In the genomic region with DNA sequence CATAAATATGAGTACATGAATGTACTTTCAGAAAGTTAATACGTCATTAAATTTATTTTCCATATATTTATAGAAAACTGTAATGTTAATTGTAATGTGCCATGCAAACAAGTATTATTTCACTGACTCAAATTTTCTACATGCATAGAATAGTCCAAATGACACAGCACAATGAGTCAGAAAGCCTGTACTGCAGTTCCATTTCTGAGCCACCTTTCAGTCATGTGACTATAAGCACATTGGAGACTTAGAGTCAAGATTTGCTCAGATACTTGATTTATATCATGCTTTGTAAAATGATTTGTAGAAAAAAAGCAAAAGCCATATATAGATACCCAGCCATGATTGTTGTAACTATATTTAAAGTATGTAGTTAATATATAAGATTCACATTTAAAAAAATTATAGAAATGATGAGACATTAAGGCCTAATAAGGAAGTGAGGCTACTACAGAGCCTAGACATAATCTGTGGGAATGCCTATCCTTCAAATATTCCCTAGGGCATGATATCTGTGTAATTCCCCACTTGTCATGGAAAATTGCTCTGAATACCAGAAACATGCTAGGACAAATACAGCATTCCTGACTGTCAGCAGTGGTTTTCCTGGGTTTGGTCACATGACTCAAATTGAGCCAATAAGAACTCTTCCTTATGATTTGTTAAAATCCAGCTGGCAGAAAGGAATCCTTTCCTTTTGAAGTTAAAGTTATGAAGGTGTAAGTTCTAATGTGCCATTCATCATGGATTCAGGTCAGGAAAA, we compare ENCODE assay signal across 29 cellular contexts. TPM values are rescaled to one million over a fixed set of nuclear protein-coding genes. Genes with fewer than 3 reads are reported as not detected.
DNase-seq lines count a peak whose midpoint lies in the region; ATAC-seq and TF ChIP-seq lines count a peak whose summit lies in the region.
"Had no signal": no experiment of that assay in that cellular context is flagged by ENCODE, and none has a peak within 500 bp of the region (broad histone marks: within the 10 kb centered on the region; RNA-seq: fewer than 3 reads in every experiment).

No MANE protein-coding gene starts in this region.

- ATAC-seq in PC-3 = peak; percentile 44; the same call in 1 of the 2 replicates
- ATAC-seq in activated CD8-positive, alpha-beta T cell treated with anti-CD3 and anti-CD28 coated beads for 36 hours = no peak
- ATAC-seq in stimulated activated memory B cell treated with anti-CD40 and anti-IgM and Interleukin-4, amounts not matched to agents 10 μg/mL and 1 μg/mL and 100 μg/mL, for 72 hours = no peak
- ATAC-seq: activated CD8-positive, alpha-beta memory T cell treated with anti-CD3 and anti-CD28 coated beads, Interleukin-2, amount 10 ng/mL, durations not matched to agents 7 days and 5 days; body of pancreas; natural killer cell treated with Interleukin-12 subunit alpha and Interleukin-12 subunit beta and Interleukin-15 and Interleukin-18, amount 100 ng/mL, for 72 hours had no signal

- H3K4me2 ChIP-seq in PC-3 (ENCODE audit: low read length) (no peak overlapping the region), mesenchymal stem cell (ENCODE audit: low read length, poor library complexity, severe bottlenecking) (no peak overlapping the region)

- no peaks in the 10 kb centered on the region for H3K9me3 ChIP-seq in PC-3 (ENCODE audit: low read length)
- peaks cover 22% of the 10 kb centered on the region for H3K9me3 ChIP-seq in mesenchymal stem cell (ENCODE audit: control insufficient read depth, low read length)
- H3K9me3 ChIP-seq: colonic mucosa, thoracic aorta had no signal

- H3K9me2 ChIP-seq in PC-3 (replicated peaks; ENCODE audit: low read length) = no peaks in the 10 kb centered on the region

- peaks cover 11% of the 10 kb centered on the region for H3K9me3 Mint-ChIP-seq in activated CD8-positive, alpha-beta T cell treated with anti-CD3 and anti-CD28 coated beads for 36 hours
- H3K9me3 Mint-ChIP-seq in stimulated activated memory B cell treated with anti-CD40 and anti-IgM and Interleukin-4, amounts not matched to agents 10 μg/mL and 1 μg/mL and 100 μg/mL, for 72 hours = no peaks in the 10 kb centered on the region

- H3K27me3 ChIP-seq in PC-3 (ENCODE audit: low read length) = no peaks in the 10 kb centered on the region
- H3K27me3 ChIP-seq in mesenchymal stem cell (ENCODE audit: control insufficient read depth in 1 of 2, insufficient read depth in 1 of 2, low read length in 2 of 2) = no peaks in the 10 kb centered on the region
- H3K27me3 ChIP-seq: body of pancreas, colonic mucosa had no signal

- H3K9ac ChIP-seq in PC-3 (ENCODE audit: low read length) (no peak overlapping the region), mesenchymal stem cell (ENCODE audit: low read length) (no peak overlapping the region)

- H3K4me1 ChIP-seq in PC-3 (ENCODE audit: insufficient read depth, low read length) = peaks cover 8% of the 10 kb centered on the region; the same call in 1 of the 2 replicates
- no peaks in the 10 kb centered on the region for H3K4me1 ChIP-seq in mesenchymal stem cell (ENCODE audit: control insufficient read depth, insufficient read depth, low read depth, low read length)
- H3K4me1 ChIP-seq: body of pancreas, colonic mucosa had no signal

- no peaks in the 10 kb centered on the region for H4K20me1 ChIP-seq in PC-3 (ENCODE audit: low read length)

- H3K18ac ChIP-seq in mesenchymal stem cell (ENCODE audit: low read depth in 1 of 2, low read length in 2 of 2) = no peak overlapping the region

- no peak overlapping the region for H3K4ac ChIP-seq in mesenchymal stem cell (ENCODE audit: low read depth in 1 of 2, low read length in 2 of 2)

- H3K27ac Mint-ChIP-seq in activated CD8-positive, alpha-beta T cell treated with anti-CD3 and anti-CD28 coated beads for 36 hours = no peak overlapping the region
- no peak overlapping the region for H3K27ac Mint-ChIP-seq in stimulated activated memory B cell treated with anti-CD40 and anti-IgM and Interleukin-4, amounts not matched to agents 10 μg/mL and 1 μg/mL and 100 μg/mL, for 72 hours
- H3K27ac Mint-ChIP-seq: activated CD8-positive, alpha-beta memory T cell treated with anti-CD3 and anti-CD28 coated beads, Interleukin-2, amount 10 ng/mL, durations not matched to agents 7 days and 5 days; activated naive CD8-positive, alpha-beta T cell; activated T-helper 1 cell treated with anti-CD3 and anti-CD28 coated beads, Interleukin-12 subunit alpha, Interleukin-12 subunit beta, Interleukin-2, Interleukin-4 antibody, amounts not matched to agents 30 ng/mL and 10 ng/mL and 1 ng/mL, durations not matched to agents 14 hours and 24 hours and 36 hours; CD4-positive, CD25-positive, alpha-beta regulatory T cell; natural killer cell treated with Interleukin-12 subunit alpha and Interleukin-12 subunit beta and Interleukin-15 and Interleukin-18, amount 100 ng/mL, for 72 hours had no signal

- CTCF ChIA-PET in PC-3 (lab: Charles Lee) = no interaction called here
- CTCF ChIA-PET in activated CD8-positive, alpha-beta T cell treated with anti-CD3 and anti-CD28 coated beads for 36 hours (lab: Charles Lee) = no interaction called here

- no peak overlapping the region for H2BK120ac ChIP-seq in mesenchymal stem cell (ENCODE audit: low read depth, low read length)

- DNase-seq in Daoy (ENCODE audit: low read depth) (peak; percentile 10), PC-3 (peak; percentile 44), epithelial cell of esophagus (ENCODE audit: low read depth) (peak; percentile 98), mesenchymal stem cell (peak; percentile 53), NCI-H187 treated with DMSO at 0.1 percent for 48 hours (lab: John Stamatoyannopoulos, UW) (no peak), NOMO-1 (lab: John Stamatoyannopoulos, UW; ENCODE audit: unreplicated experiment in 2 of 2) (no peak)
- no peak for DNase-seq in activated CD8-positive, alpha-beta T cell treated with anti-CD3 and anti-CD28 coated beads for 36 hours
- DNase-seq: activated CD4-positive, alpha-beta T cell treated with anti-CD3 and anti-CD28 coated beads for 48 hours; activated CD8-positive, alpha-beta memory T cell treated with anti-CD3 and anti-CD28 coated beads, Interleukin-2, amount 10 ng/mL, durations not matched to agents 7 days and 5 days; body of pancreas; CD4-positive, CD25-positive, alpha-beta regulatory T cell; colonic mucosa; DMS 273 treated with DMSO at 0.1 percent for 48 hours; GOT3; hypothalamus; NCI-H1092; NCI-H2081 treated with DMSO at 0.1 percent for 48 hours; NCI-H510A treated with DMSO at 0.1 percent for 48 hours; posterior cingulate gyrus; SHP77; stimulated activated CD4-positive, alpha-beta T cell treated with anti-CD3 and anti-CD28 coated beads, Interleukin-2, amount 100 ng/mL, for 24 hours; stimulated activated naive CD4-positive, alpha-beta T cell had no signal

- intact Hi-C loops in PC-3 (cut with micrococcal nuclease) = no loop called here
- intact Hi-C loops in activated CD8-positive, alpha-beta T cell treated with anti-CD3 and anti-CD28 coated beads for 36 hours (cut with micrococcal nuclease) = no loop called here

- no peaks in the 10 kb centered on the region for H3K4me1 Mint-ChIP-seq in activated CD8-positive, alpha-beta T cell treated with anti-CD3 and anti-CD28 coated beads for 36 hours (ENCODE audit: low read depth)
- H3K4me1 Mint-ChIP-seq in stimulated activated memory B cell treated with anti-CD40 and anti-IgM and Interleukin-4, amounts not matched to agents 10 μg/mL and 1 μg/mL and 100 μg/mL, for 72 hours = no peaks in the 10 kb centered on the region
- H3K4me1 Mint-ChIP-seq: activated CD8-positive, alpha-beta memory T cell treated with anti-CD3 and anti-CD28 coated beads, Interleukin-2, amount 10 ng/mL, durations not matched to agents 7 days and 5 days; CD4-positive, CD25-positive, alpha-beta regulatory T cell had no signal

- H2BK5ac ChIP-seq in mesenchymal stem cell (ENCODE audit: low read depth, low read length, poor library complexity, severe bottlenecking) = no peak overlapping the region

- no peaks in the 10 kb centered on the region for H3K27me3 Mint-ChIP-seq in activated CD8-positive, alpha-beta T cell treated with anti-CD3 and anti-CD28 coated beads for 36 hours
- no peaks in the 10 kb centered on the region for H3K27me3 Mint-ChIP-seq in stimulated activated memory B cell treated with anti-CD40 and anti-IgM and Interleukin-4, amounts not matched to agents 10 μg/mL and 1 μg/mL and 100 μg/mL, for 72 hours
- H3K27me3 Mint-ChIP-seq: activated CD8-positive, alpha-beta memory T cell treated with anti-CD3 and anti-CD28 coated beads, Interleukin-2, amount 10 ng/mL, durations not matched to agents 7 days and 5 days; activated naive CD8-positive, alpha-beta T cell; CD4-positive, CD25-positive, alpha-beta regulatory T cell; natural killer cell treated with Interleukin-12 subunit alpha and Interleukin-12 subunit beta and Interleukin-15 and Interleukin-18, amount 100 ng/mL, for 72 hours had no signal

- H3K27ac ChIP-seq in PC-3 (ENCODE audit: low read length) (no peak overlapping the region), mesenchymal stem cell (ENCODE audit: low read length, poor library complexity, severe bottlenecking) (no peak overlapping the region)
- H3K27ac ChIP-seq: body of pancreas, colonic mucosa, thoracic aorta had no signal

- no peak overlapping the region for H3K4me3 ChIP-seq in PC-3 (ENCODE audit: low read length)
- no peak overlapping the region for H3K4me3 ChIP-seq in epithelial cell of esophagus (ENCODE audit: low read length)
- no peak overlapping the region for H3K4me3 ChIP-seq in mesenchymal stem cell (ENCODE audit: insufficient read depth in 1 of 2, low read depth in 1 of 2, low read length in 2 of 2)
- H3K4me3 ChIP-seq: body of pancreas, colonic mucosa, thoracic aorta had no signal

- H2AFZ ChIP-seq in PC-3 (ENCODE audit: low read length) = no peak overlapping the region
- no peak overlapping the region for H2AFZ ChIP-seq in mesenchymal stem cell (ENCODE audit: low read depth, low read length)

- no peak overlapping the region for H2BK12ac ChIP-seq in mesenchymal stem cell (ENCODE audit: low read length in 2 of 2)

- H3K79me1 ChIP-seq in mesenchymal stem cell (replicated peaks; ENCODE audit: low read length, poor library complexity, severe bottlenecking) = no peaks in the 10 kb centered on the region

- POLR2A ChIA-PET in PC-3 (lab: Charles Lee; ENCODE audit: unreplicated experiment) = no interaction called here
- POLR2A ChIA-PET in activated CD8-positive, alpha-beta T cell treated with anti-CD3 and anti-CD28 coated beads for 36 hours (lab: Charles Lee) = no interaction called here

- no CpG with 5 or more reads among the region's 1 CpG for WGBS in mesenchymal stem cell

- no peak overlapping the region for H3K4me3 Mint-ChIP-seq in activated CD8-positive, alpha-beta T cell treated with anti-CD3 and anti-CD28 coated beads for 36 hours
- no peak overlapping the region for H3K4me3 Mint-ChIP-seq in stimulated activated memory B cell treated with anti-CD40 and anti-IgM and Interleukin-4, amounts not matched to agents 10 μg/mL and 1 μg/mL and 100 μg/mL, for 72 hours
- H3K4me3 Mint-ChIP-seq: activated CD8-positive, alpha-beta memory T cell treated with anti-CD3 and anti-CD28 coated beads, Interleukin-2, amount 10 ng/mL, durations not matched to agents 7 days and 5 days; activated naive CD8-positive, alpha-beta T cell; activated T-helper 1 cell treated with anti-CD3 and anti-CD28 coated beads, Interleukin-12 subunit alpha, Interleukin-12 subunit beta, Interleukin-2, Interleukin-4 antibody, amounts not matched to agents 30 ng/mL and 10 ng/mL and 1 ng/mL, durations not matched to agents 14 hours and 24 hours and 36 hours; CD4-positive, CD25-positive, alpha-beta regulatory T cell; natural killer cell treated with Interleukin-12 subunit alpha and Interleukin-12 subunit beta and Interleukin-15 and Interleukin-18, amount 100 ng/mL, for 72 hours had no signal

- H3K36me3 ChIP-seq in PC-3 (ENCODE audit: low read depth, low read length) (no peaks in the 10 kb centered on the region), mesenchymal stem cell (ENCODE audit: control insufficient read depth in 1 of 2, insufficient read depth in 2 of 2, low read depth in 1 of 2, low read length in 2 of 2) (no peaks in the 10 kb centered on the region)
- H3K36me3 ChIP-seq: colonic mucosa, thoracic aorta had no signal

- H2AK5ac ChIP-seq in mesenchymal stem cell (ENCODE audit: low read length, severe bottlenecking) = no peak overlapping the region

- H4K91ac ChIP-seq in mesenchymal stem cell (ENCODE audit: low read length) = no peak overlapping the region

- no peak overlapping the region for H4K8ac ChIP-seq in mesenchymal stem cell (ENCODE audit: low read length)

- no peak overlapping the region for H3K23ac ChIP-seq in mesenchymal stem cell (ENCODE audit: low read length in 2 of 2)

- BruUV-seq in PC-3 (replicated peaks; lab: Mats Ljungman, UMichigan) = no TSS peak

- no peaks in the 10 kb centered on the region for H3K79me2 ChIP-seq in PC-3 (ENCODE audit: low read length)

- H3K14ac ChIP-seq in mesenchymal stem cell (ENCODE audit: low read length in 2 of 2) = no peak overlapping the region

- H2BK15ac ChIP-seq in mesenchymal stem cell (ENCODE audit: low read depth, poor library complexity, severe bottlenecking) = no peak overlapping the region

- no peaks in the 10 kb centered on the region for H3K36me3 Mint-ChIP-seq in activated CD8-positive, alpha-beta T cell treated with anti-CD3 and anti-CD28 coated beads for 36 hours (ENCODE audit: low read depth)
- no peaks in the 10 kb centered on the region for H3K36me3 Mint-ChIP-seq in stimulated activated memory B cell treated with anti-CD40 and anti-IgM and Interleukin-4, amounts not matched to agents 10 μg/mL and 1 μg/mL and 100 μg/mL, for 72 hours
- H3K36me3 Mint-ChIP-seq: activated CD8-positive, alpha-beta memory T cell treated with anti-CD3 and anti-CD28 coated beads, Interleukin-2, amount 10 ng/mL, durations not matched to agents 7 days and 5 days; activated naive CD8-positive, alpha-beta T cell; CD4-positive, CD25-positive, alpha-beta regulatory T cell; natural killer cell treated with Interleukin-12 subunit alpha and Interleukin-12 subunit beta and Interleukin-15 and Interleukin-18, amount 100 ng/mL, for 72 hours had no signal

- no peak for TF ChIP-seq CTCF in PC-3 (conservative IDR thresholded peaks at IDR 0.05; ENCODE audit: low read depth, low read length)
- no peak for TF ChIP-seq CTCF in epithelial cell of esophagus (IDR thresholded peaks at IDR 0.05; ENCODE audit: insufficient read depth, low read depth, low read length, missing control alignments)
- no peak for TF ChIP-seq CTCF in activated CD8-positive, alpha-beta T cell treated with anti-CD3 and anti-CD28 coated beads for 36 hours (IDR thresholded peaks at IDR 0.05)

- H3F3A ChIP-seq in PC-3 (ENCODE audit: low read length, unreplicated experiment) = no peaks in the 10 kb centered on the region

RNA-seq across cellular contexts. Expression of a gene that starts 50.0 kb away (rescaled TPM):
- 4.5 and 5.7 TPM in 2 replicates for total RNA-seq in Daoy (2014; rRNA removed; shearing (Covaris generic))
- total RNA-seq in PC-3 (2014; rRNA removed) = 0.63 TPM in 1 of 2 replicates, not detected in the other
- polyA plus RNA-seq in mesenchymal stem cell (2013, experiment 1 of 2) = 1.9 TPM
- polyA plus RNA-seq in mesenchymal stem cell (2013, experiment 2 of 2) = 1.6 TPM
- not detected for total RNA-seq in activated CD8-positive, alpha-beta T cell treated with anti-CD3 and anti-CD28 coated beads for 36 hours
- total RNA-seq: HT-29; T-helper 1 cell treated with Interleukin-12 subunit alpha and Interleukin-12 subunit beta and Interleukin-4 antibody, amounts not matched to agents 30 ng/mL and 1 ng/mL, for 36 hours had no signal
- polyA plus RNA-seq: CD4-positive, CD25-positive, alpha-beta regulatory T cell had no signal

Comparison
In these comparisons a context has a peak if more than half of its experiments do, and no peak if none do; other contexts are left out.
1. DNase-seq: peak in Daoy (single experiment), PC-3 (single experiment), epithelial cell of esophagus (single experiment) and mesenchymal stem cell (single experiment); none in NCI-H187 treated with DMSO at 0.1 percent for 48 hours (single experiment), NOMO-1 (0 of 2) and activated CD8-positive, alpha-beta T cell treated with anti-CD3 and anti-CD28 coated beads for 36 hours (single experiment).